ENCODE assay signal across 24 cellular contexts in the genomic region with DNA sequence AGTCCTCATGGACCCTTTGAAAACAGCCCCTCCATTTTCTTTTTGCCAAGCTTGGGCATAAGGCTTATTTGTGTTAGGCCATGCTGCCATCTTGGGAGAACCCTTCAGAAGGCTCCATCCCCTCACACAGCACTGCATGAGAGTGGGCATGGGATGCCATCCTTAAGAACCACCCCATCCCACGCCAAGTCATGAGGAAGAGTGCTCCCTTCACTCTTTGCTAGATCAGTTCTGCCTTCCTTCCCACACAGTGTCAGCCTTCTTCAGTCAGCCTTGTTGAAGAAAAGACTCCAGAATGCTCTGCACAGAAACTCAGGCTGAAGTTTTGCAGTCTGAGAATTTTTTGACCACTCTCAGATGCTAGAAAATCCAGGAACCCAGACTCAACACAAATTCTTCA. TPM values are rescaled to one million over a fixed set of nuclear protein-coding genes. Genes with fewer than 3 reads are reported as not detected.
"Had no signal": no experiment of that assay in that cellular context is flagged by ENCODE, and none has a peak within 500 bp of the region (broad histone marks: within the 10 kb centered on the region; RNA-seq: fewer than 3 reads in every experiment).

No MANE protein-coding gene starts in this region.

- H3K27me3 ChIP-seq: colonic mucosa, dorsolateral prefrontal cortex, esophagus muscularis mucosa, esophagus squamous epithelium, foreskin keratinocyte, gastrocnemius medialis, gastroesophageal sphincter, heart left ventricle, heart right ventricle had no signal

- H3K36me3 ChIP-seq: colonic mucosa, esophagus muscularis mucosa, esophagus squamous epithelium, gastrocnemius medialis, gastroesophageal sphincter, heart left ventricle, heart right ventricle had no signal

- H3K27ac ChIP-seq: colonic mucosa, epithelial cell of prostate, esophagus muscularis mucosa, foreskin keratinocyte, gastrocnemius medialis, gastroesophageal sphincter had no signal

- H3K9me3 Mint-ChIP-seq: dendritic cell treated with granulocyte-macrophage colony-stimulating factor and Interleukin-4, amounts not matched to agents 40 ng/mL and 50 ng/mL, for 4 days; effector memory CD8-positive, alpha-beta T cell had no signal

- H3K4me3 ChIP-seq: colonic mucosa, coronary artery, dorsolateral prefrontal cortex, esophagus muscularis mucosa, esophagus squamous epithelium, gastrocnemius medialis, gastroesophageal sphincter, heart left ventricle, heart right ventricle had no signal

- H3K4me3 Mint-ChIP-seq: dendritic cell treated with granulocyte-macrophage colony-stimulating factor and Interleukin-4, amounts not matched to agents 40 ng/mL and 50 ng/mL, for 4 days; effector memory CD8-positive, alpha-beta T cell; endodermal cell had no signal

- H3K4me1 ChIP-seq: colonic mucosa, esophagus muscularis mucosa, gastrocnemius medialis, gastroesophageal sphincter had no signal

- H3K27ac Mint-ChIP-seq: effector memory CD8-positive, alpha-beta T cell; endodermal cell had no signal

- DNase-seq: colonic mucosa; cortex of kidney; dermis blood vessel endothelial cell; dorsolateral prefrontal cortex; effector CD4-positive, alpha-beta T cell; effector CD8-positive, alpha-beta T cell; effector memory CD4-positive, alpha-beta T cell; effector memory CD8-positive, alpha-beta T cell; endodermal cell; erythroblast; esophagus squamous epithelium; foreskin fibroblast; foreskin keratinocyte; foreskin melanocyte; gastrocnemius medialis; glutamatergic neuron; heart left ventricle; heart right ventricle had no signal

- H3K9me3 ChIP-seq: colonic mucosa, esophagus muscularis mucosa, esophagus squamous epithelium, gastrocnemius medialis, gastroesophageal sphincter, heart left ventricle had no signal

- ATAC-seq: effector memory CD8-positive, alpha-beta T cell; foreskin keratinocyte; gastrocnemius medialis; gastroesophageal sphincter had no signal

- H3K27me3 Mint-ChIP-seq: dendritic cell treated with granulocyte-macrophage colony-stimulating factor and Interleukin-4, amounts not matched to agents 40 ng/mL and 50 ng/mL, for 4 days had no signal

RNA-seq across cellular contexts. Expression of a gene that starts 32.8 kb away (rescaled TPM):
- polyA plus RNA-seq: fibroblast of lung had no signal
